Comparison of ENCODE assay signal across 8 cellular contexts in genomic region chr5:87300744-87301143, GRCh38. TPM values are rescaled to one million over a fixed set of nuclear protein-coding genes. Genes with fewer than 3 reads are reported as not detected.
DNase-seq lines count a peak whose midpoint lies in the region; ATAC-seq and TF ChIP-seq lines count a peak whose summit lies in the region.

No MANE protein-coding gene starts in this region.

- H3K36me3 ChIP-seq in lung (ENCODE audit: control insufficient read depth in 2 of 2, insufficient read depth in 2 of 2, low read length in 2 of 2), result peaks cover 0 to 6% of the 10 kb centered on the region in 2 donors

- H3K27me3 ChIP-seq in lung (ENCODE audit: control insufficient read depth, insufficient read depth), result no peaks in the 10 kb centered on the region

- TF ChIP-seq CTCF in AG09309 (IDR thresholded peaks at IDR 0.05; ENCODE audit: control insufficient read depth, insufficient read depth, low read depth, low read length, missing control alignments) (no peak), lung (IDR thresholded peaks at IDR 0.05; ENCODE audit: control extremely low read depth, extremely low read depth) (no peak), GM10266 (IDR thresholded peaks at IDR 0.05; ENCODE audit: control insufficient read depth, insufficient read depth, low read depth, missing control alignments) (no peak)

- H3K4me1 ChIP-seq in lung (ENCODE audit: control insufficient read depth in 2 of 2, insufficient read depth in 2 of 2, low read length in 2 of 2), result peaks cover 3 to 11% of the 10 kb centered on the region in 2 donors

- no peak overlapping the region for H3K4me3 ChIP-seq in AG09309 (ENCODE audit: control insufficient read depth, low read depth, low read length)
- H3K4me3 ChIP-seq in lung, result no peak overlapping the region

- H3K27ac Mint-ChIP-seq in activated T-cell treated with anti-CD3 and anti-CD28 coated beads, Interleukin-2, amount 50 U/mL, for 72 hours, result no peak overlapping the region

- H3K9me3 ChIP-seq in lung (ENCODE audit: control insufficient read depth in 2 of 2, insufficient read depth in 1 of 2, low read length in 1 of 2), result no peaks in the 10 kb centered on the region

- DNase-seq in AG09309 (ENCODE audit: low read depth) (peak; percentile 70), lung (ENCODE audit: low spot score) (no peak), GM10266 (ENCODE audit: extremely low spot score) (no peak)
- DNase-seq in activated T-cell treated with anti-CD3 and anti-CD28 coated beads, Interleukin-2, amount 50 U/mL, for 72 hours, result peak; percentile 58 to 66

- peaks cover 2 to 4% of the 10 kb centered on the region in 2 donors for H3K9me3 Mint-ChIP-seq in activated T-cell treated with anti-CD3 and anti-CD28 coated beads, Interleukin-2, amount 50 U/mL, for 72 hours

- 82 to 90% methylated on average over 2 of the region's 2 CpGs for WGBS in lung, 2 donors

- no peaks in the 10 kb centered on the region for H3K27me3 Mint-ChIP-seq in activated T-cell treated with anti-CD3 and anti-CD28 coated beads, Interleukin-2, amount 50 U/mL, for 72 hours (ENCODE audit: low read depth)

- peaks cover 88% of the 10 kb centered on the region for H3K4me1 Mint-ChIP-seq in activated T-cell treated with anti-CD3 and anti-CD28 coated beads, Interleukin-2, amount 50 U/mL, for 72 hours (ENCODE audit: low read depth)

- H3K36me3 Mint-ChIP-seq in activated T-cell treated with anti-CD3 and anti-CD28 coated beads, Interleukin-2, amount 50 U/mL, for 72 hours (ENCODE audit: insufficient read depth in 2 of 2), result peaks cover 8 to 22% of the 10 kb centered on the region in 2 donors

- peak; percentile 49 for ATAC-seq in HG03432 (IDR thresholded peaks at IDR 0.05; ENCODE audit: unreplicated experiment)
- peak; percentile 100 for ATAC-seq in activated T-cell treated with anti-CD3 and anti-CD28 coated beads, Interleukin-2, amount 50 U/mL, for 72 hours (replicated peaks in 1 of 2)
- ATAC-seq in lung (ENCODE audit: insufficient read depth, low FRiP score), result peak; percentile 89
- ATAC-seq in HG03025 (IDR thresholded peaks at IDR 0.05; ENCODE audit: low FRiP score, unreplicated experiment), result no peak
- no peak for ATAC-seq in HG02885 (IDR thresholded peaks at IDR 0.05; ENCODE audit: poor library complexity, unreplicated experiment)
- ATAC-seq in HG02840 (IDR thresholded peaks at IDR 0.05; ENCODE audit: low FRiP score, unreplicated experiment), result no peak

- no peak overlapping the region for H3K4me3 Mint-ChIP-seq in activated T-cell treated with anti-CD3 and anti-CD28 coated beads, Interleukin-2, amount 50 U/mL, for 72 hours

- peak overlapping the region in 1 of 2 donors; percentile 40 for H3K27ac ChIP-seq in lung (ENCODE audit: low read depth in 1 of 2, low read length in 1 of 2)

RNA-seq across cellular contexts. Expression of gene RASA1, which starts 33.1 kb away (rescaled TPM):
- 10 to 100 TPM; 26.6 to 28.2 TPM for total RNA-seq in activated T-cell treated with anti-CD3 and anti-CD28 coated beads, Interleukin-2, amount 50 U/mL, for 72 hours
- total RNA-seq in lung, result 10 to 100 TPM; 27.4 to 54.0 TPM
- 10 to 100 TPM in 1 of 2 donors, 1 to 10 TPM in 1; 8.3 to 13.9 TPM for polyA plus RNA-seq in lung

Comparison
In these comparisons a context has a peak if more than half of its experiments do, and no peak if none do; other contexts are left out.
1. DNase-seq: peak in AG09309 (single experiment) and activated T-cell treated with anti-CD3 and anti-CD28 coated beads, Interleukin-2, amount 50 U/mL, for 72 hours (2 of 2); none in lung (single experiment) and GM10266 (single experiment).
2. ATAC-seq: peak in HG03432 (single experiment), activated T-cell treated with anti-CD3 and anti-CD28 coated beads, Interleukin-2, amount 50 U/mL, for 72 hours (2 of 2) and lung (single experiment); none in HG03025 (single experiment), HG02885 (single experiment) and HG02840 (single experiment).